Comparison of ENCODE assay signal across 2 cellular contexts in the genomic region with DNA sequence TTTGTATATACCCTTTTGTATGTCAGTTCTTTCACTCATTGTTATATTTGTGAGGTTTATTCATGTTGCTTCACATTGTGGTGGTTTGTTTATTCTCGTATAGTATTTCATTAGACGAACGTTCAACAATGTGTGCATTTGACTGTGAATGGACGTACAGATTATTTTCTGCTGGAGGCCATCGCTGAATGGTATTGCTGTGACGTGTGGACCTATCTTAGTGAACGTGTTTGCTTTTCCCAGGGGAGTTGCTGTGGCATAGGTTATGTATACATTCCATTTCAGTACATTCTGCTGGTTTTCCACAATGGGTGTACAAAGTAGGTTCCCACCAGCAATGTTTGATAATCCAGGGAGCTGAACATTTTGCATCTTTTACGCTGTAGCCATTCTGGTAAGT.
TF ChIP-seq lines count a peak whose summit lies in the region.

No MANE protein-coding gene starts in this region.

TF ChIP-seq in HepG2, 621 proteins besides CTCF, POLR2A, EP300 and RAD21:
- no peak for TF ChIP-seq KDM5A (IDR thresholded peaks at IDR 0.05; ENCODE audit: borderline replicate concordance, low read length)
- no peak for TF ChIP-seq HNRNPH1 (optimal IDR thresholded peaks at IDR 0.05; ENCODE audit: low read depth, low read length)
TF ChIP-seq in HepG2: peak in this region for 0.

TF ChIP-seq in K562, 482 proteins besides CTCF, POLR2A, EP300 and RAD21:
- TF ChIP-seq ZNF695 (CRISPR knock-in tag; IDR thresholded peaks at IDR 0.05) (no peak), ESRRB (CRISPR knock-in tag; IDR thresholded peaks at IDR 0.05; ENCODE audit: borderline replicate concordance) (no peak), RBM14 (IDR thresholded peaks at IDR 0.05; ENCODE audit: borderline replicate concordance, insufficient read depth, low read depth, low read length) (no peak), CEBPB (tag; IDR thresholded peaks at IDR 0.05) (no peak), WHSC1 (IDR thresholded peaks at IDR 0.05; ENCODE audit: low read length) (no peak), SNIP1 (IDR thresholded peaks at IDR 0.05; ENCODE audit: low read depth) (no peak), EP400 (IDR thresholded peaks at IDR 0.05) (no peak), CAMTA2 (CRISPR knock-in tag; conservative IDR thresholded peaks at IDR 0.05) (no peak), RBM22 (IDR thresholded peaks at IDR 0.05; ENCODE audit: low read depth, low read length, poor library complexity, severe bottlenecking) (no peak), ZNF143 (CRISPR knock-in tag; IDR thresholded peaks at IDR 0.05) (no peak), BCL6 (CRISPR knock-in tag; IDR thresholded peaks at IDR 0.05) (no peak), ZNF75A (CRISPR knock-in tag; IDR thresholded peaks at IDR 0.05) (no peak)
- TF ChIP-seq, protein P1, sequence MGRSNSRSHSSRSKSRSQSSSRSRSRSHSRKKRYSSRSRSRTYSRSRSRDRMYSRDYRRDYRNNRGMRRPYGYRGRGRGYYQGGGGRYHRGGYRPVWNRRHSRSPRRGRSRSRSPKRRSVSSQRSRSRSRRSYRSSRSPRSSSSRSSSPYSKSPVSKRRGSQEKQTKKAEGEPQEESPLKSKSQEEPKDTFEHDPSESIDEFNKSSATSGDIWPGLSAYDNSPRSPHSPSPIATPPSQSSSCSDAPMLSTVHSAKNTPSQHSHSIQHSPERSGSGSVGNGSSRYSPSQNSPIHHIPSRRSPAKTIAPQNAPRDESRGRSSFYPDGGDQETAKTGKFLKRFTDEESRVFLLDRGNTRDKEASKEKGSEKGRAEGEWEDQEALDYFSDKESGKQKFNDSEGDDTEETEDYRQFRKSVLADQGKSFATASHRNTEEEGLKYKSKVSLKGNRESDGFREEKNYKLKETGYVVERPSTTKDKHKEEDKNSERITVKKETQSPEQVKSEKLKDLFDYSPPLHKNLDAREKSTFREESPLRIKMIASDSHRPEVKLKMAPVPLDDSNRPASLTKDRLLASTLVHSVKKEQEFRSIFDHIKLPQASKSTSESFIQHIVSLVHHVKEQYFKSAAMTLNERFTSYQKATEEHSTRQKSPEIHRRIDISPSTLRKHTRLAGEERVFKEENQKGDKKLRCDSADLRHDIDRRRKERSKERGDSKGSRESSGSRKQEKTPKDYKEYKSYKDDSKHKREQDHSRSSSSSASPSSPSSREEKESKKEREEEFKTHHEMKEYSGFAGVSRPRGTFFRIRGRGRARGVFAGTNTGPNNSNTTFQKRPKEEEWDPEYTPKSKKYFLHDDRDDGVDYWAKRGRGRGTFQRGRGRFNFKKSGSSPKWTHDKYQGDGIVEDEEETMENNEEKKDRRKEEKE (IDR thresholded peaks at IDR 0.05; ENCODE audit: borderline replicate concordance in 1 of 2, control insufficient read depth in 1 of 2, low read depth in 2 of 2, low read length in 1 of 2), result no peak
- TF ChIP-seq, protein P2, sequence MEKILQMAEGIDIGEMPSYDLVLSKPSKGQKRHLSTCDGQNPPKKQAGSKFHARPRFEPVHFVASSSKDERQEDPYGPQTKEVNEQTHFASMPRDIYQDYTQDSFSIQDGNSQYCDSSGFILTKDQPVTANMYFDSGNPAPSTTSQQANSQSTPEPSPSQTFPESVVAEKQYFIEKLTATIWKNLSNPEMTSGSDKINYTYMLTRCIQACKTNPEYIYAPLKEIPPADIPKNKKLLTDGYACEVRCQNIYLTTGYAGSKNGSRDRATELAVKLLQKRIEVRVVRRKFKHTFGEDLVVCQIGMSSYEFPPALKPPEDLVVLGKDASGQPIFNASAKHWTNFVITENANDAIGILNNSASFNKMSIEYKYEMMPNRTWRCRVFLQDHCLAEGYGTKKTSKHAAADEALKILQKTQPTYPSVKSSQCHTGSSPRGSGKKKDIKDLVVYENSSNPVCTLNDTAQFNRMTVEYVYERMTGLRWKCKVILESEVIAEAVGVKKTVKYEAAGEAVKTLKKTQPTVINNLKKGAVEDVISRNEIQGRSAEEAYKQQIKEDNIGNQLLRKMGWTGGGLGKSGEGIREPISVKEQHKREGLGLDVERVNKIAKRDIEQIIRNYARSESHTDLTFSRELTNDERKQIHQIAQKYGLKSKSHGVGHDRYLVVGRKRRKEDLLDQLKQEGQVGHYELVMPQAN (IDR thresholded peaks at IDR 0.05; ENCODE audit: borderline replicate concordance), result no peak
- TF ChIP-seq, protein P3, sequence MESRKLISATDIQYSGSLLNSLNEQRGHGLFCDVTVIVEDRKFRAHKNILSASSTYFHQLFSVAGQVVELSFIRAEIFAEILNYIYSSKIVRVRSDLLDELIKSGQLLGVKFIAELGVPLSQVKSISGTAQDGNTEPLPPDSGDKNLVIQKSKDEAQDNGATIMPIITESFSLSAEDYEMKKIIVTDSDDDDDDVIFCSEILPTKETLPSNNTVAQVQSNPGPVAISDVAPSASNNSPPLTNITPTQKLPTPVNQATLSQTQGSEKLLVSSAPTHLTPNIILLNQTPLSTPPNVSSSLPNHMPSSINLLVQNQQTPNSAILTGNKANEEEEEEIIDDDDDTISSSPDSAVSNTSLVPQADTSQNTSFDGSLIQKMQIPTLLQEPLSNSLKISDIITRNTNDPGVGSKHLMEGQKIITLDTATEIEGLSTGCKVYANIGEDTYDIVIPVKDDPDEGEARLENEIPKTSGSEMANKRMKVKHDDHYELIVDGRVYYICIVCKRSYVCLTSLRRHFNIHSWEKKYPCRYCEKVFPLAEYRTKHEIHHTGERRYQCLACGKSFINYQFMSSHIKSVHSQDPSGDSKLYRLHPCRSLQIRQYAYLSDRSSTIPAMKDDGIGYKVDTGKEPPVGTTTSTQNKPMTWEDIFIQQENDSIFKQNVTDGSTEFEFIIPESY (CRISPR knock-in tag; IDR thresholded peaks at IDR 0.05), result no peak
